Comparison of ENCODE assay signal across 33 cellular contexts in genomic region chr1:151704246-151704645, GRCh38. TPM values are rescaled to one million over a fixed set of nuclear protein-coding genes. Genes with fewer than 3 reads are reported as not detected.
"Had no signal": no experiment of that assay in that cellular context is flagged by ENCODE, and none has a peak within 500 bp of the region (broad histone marks: within the 10 kb centered on the region; RNA-seq: fewer than 3 reads in every experiment).

No MANE protein-coding gene starts in this region.

- H3K27ac Mint-ChIP-seq: activated CD4-positive, alpha-beta T cell treated with anti-CD3 and anti-CD28 coated beads for 36 hours; activated CD8-positive, alpha-beta T cell treated with anti-CD3 and anti-CD28 coated beads, Interleukin-2, amount 10 ng/mL, durations not matched to agents 7 days and 5 days; activated naive CD4-positive, alpha-beta T cell treated with anti-CD3 and anti-CD28 coated beads, Interleukin-2, amount 50 U/mL, for 72 hours; activated T-cell treated with anti-CD3 and anti-CD28 coated beads, Interleukin-2, amount 50 U/mL, for 24 hours; activated T-helper 2 cell treated with anti-CD3 and anti-CD28 coated beads, Interferon-gamma antibody, Interleukin-2, Interleukin-4, amounts not matched to agents 10 μg/mL and 5 μg/mL and 100 μg/mL, durations not matched to agents 14 hours and 24 hours and 36 hours had no signal

- H3K9me3 ChIP-seq: adrenal gland, MG63 had no signal

- H3K4me3 ChIP-seq: adrenal gland, K562, MG63, PC-9 had no signal

- ATAC-seq: activated CD4-positive, alpha-beta T cell treated with anti-CD3 and anti-CD28 coated beads for 36 hours; activated CD8-positive, alpha-beta T cell treated with anti-CD3 and anti-CD28 coated beads, Interleukin-2, amount 10 ng/mL, durations not matched to agents 7 days and 5 days; activated naive CD4-positive, alpha-beta T cell treated with anti-CD3 and anti-CD28 coated beads, Interleukin-2, amount 50 U/mL, for 72 hours; K562 had no signal

- H3K27me3 Mint-ChIP-seq: activated CD4-positive, alpha-beta T cell treated with anti-CD3 and anti-CD28 coated beads for 36 hours; activated CD4-positive, alpha-beta T cell treated with anti-CD3 and anti-CD28 coated beads, Interleukin-2, amount 10 ng/mL, durations not matched to agents 7 days and 5 days; activated T-cell treated with anti-CD3 and anti-CD28 coated beads, Interleukin-2, amount 50 U/mL, for 24 hours; central memory CD8-positive, alpha-beta T cell had no signal

- H3K4me1 Mint-ChIP-seq: central memory CD8-positive, alpha-beta T cell had no signal

- H3K27ac ChIP-seq: adrenal gland, brain microvascular endothelial cell, PC-9, RWPE1 had no signal

- H3K4me3 Mint-ChIP-seq: activated CD4-positive, alpha-beta T cell treated with anti-CD3 and anti-CD28 coated beads for 36 hours; activated CD4-positive, alpha-beta T cell treated with anti-CD3 and anti-CD28 coated beads, Interleukin-2, amount 10 ng/mL, durations not matched to agents 7 days and 5 days; activated CD8-positive, alpha-beta T cell treated with anti-CD3 and anti-CD28 coated beads, Interleukin-2, amount 10 ng/mL, durations not matched to agents 7 days and 5 days; activated naive CD4-positive, alpha-beta T cell treated with anti-CD3 and anti-CD28 coated beads for 36 hours; activated T-cell treated with anti-CD3 and anti-CD28 coated beads, Interleukin-2, amount 50 U/mL, for 24 hours; central memory CD8-positive, alpha-beta T cell had no signal

- DNase-seq: activated CD4-positive, alpha-beta T cell treated with anti-CD3 and anti-CD28 coated beads for 36 hours; activated CD4-positive, alpha-beta T cell treated with anti-CD3 and anti-CD28 coated beads, Interleukin-2, amount 10 ng/mL, durations not matched to agents 7 days and 5 days; activated CD4-positive, alpha-beta T cell treated with anti-CD3 and anti-CD28 coated beads, Interleukin-2, amount 50 U/mL, for 48 hours; activated CD8-positive, alpha-beta T cell treated with anti-CD3 and anti-CD28 coated beads, Interleukin-2, amount 10 ng/mL, durations not matched to agents 7 days and 5 days; activated gamma-delta T cell treated with Interleukin-2 at 50 U/mL for 16 hours; activated naive CD4-positive, alpha-beta T cell treated with anti-CD3 and anti-CD28 coated beads for 36 hours; activated T-cell treated with anti-CD3 and anti-CD28 coated beads, Interleukin-2, amount 50 U/mL, for 24 hours; adrenal gland; brain microvascular endothelial cell; MG63; MV-4-11; NCI-H1092 treated with DMSO at 0.1 percent for 48 hours; NCI-H1417; NCI-H146; NCI-H187; NCI-H2029 treated with DMSO at 0.1 percent for 48 hours; NCI-H2107; NCI-H2171; NCI-H510A; NCI-H526; NCI-H748 treated with DMSO at 0.1 percent for 48 hours; NK-92 treated with Interleukin-12 subunit alpha and Interleukin-12 subunit beta, amount 100 ng/mL, for 24 hours; PC-9; Right ventricle myocardium superior; T1000 had no signal

- H3K27me3 ChIP-seq: adrenal gland, brain microvascular endothelial cell, MG63 had no signal

- H3K9me3 Mint-ChIP-seq: activated CD4-positive, alpha-beta T cell treated with anti-CD3 and anti-CD28 coated beads, Interleukin-2, amount 10 ng/mL, durations not matched to agents 7 days and 5 days; activated naive CD4-positive, alpha-beta T cell treated with anti-CD3 and anti-CD28 coated beads for 36 hours; activated naive CD4-positive, alpha-beta T cell treated with anti-CD3 and anti-CD28 coated beads, Interleukin-2, amount 50 U/mL, for 72 hours; activated T-cell treated with anti-CD3 and anti-CD28 coated beads, Interleukin-2, amount 50 U/mL, for 24 hours; activated T-helper 2 cell treated with anti-CD3 and anti-CD28 coated beads, Interferon-gamma antibody, Interleukin-2, Interleukin-4, amounts not matched to agents 10 μg/mL and 5 μg/mL and 100 μg/mL, durations not matched to agents 14 hours and 24 hours and 36 hours; central memory CD8-positive, alpha-beta T cell had no signal

RNA-seq across cellular contexts. Expression of gene CELF3, which starts 12.4 kb away (rescaled TPM):
- total RNA-seq: activated CD4-positive, alpha-beta T cell treated with anti-CD3 and anti-CD28 coated beads for 36 hours; activated CD4-positive, alpha-beta T cell treated with anti-CD3 and anti-CD28 coated beads, Interleukin-2, amount 10 ng/mL, durations not matched to agents 7 days and 5 days; activated CD8-positive, alpha-beta T cell treated with anti-CD3 and anti-CD28 coated beads, Interleukin-2, amount 10 ng/mL, durations not matched to agents 7 days and 5 days; activated naive CD4-positive, alpha-beta T cell treated with anti-CD3 and anti-CD28 coated beads for 36 hours; activated naive CD4-positive, alpha-beta T cell treated with anti-CD3 and anti-CD28 coated beads, Interleukin-2, amount 50 U/mL, for 72 hours; activated T-helper 2 cell treated with anti-CD3 and anti-CD28 coated beads, Interferon-gamma antibody, Interleukin-2, Interleukin-4, amounts not matched to agents 10 μg/mL and 5 μg/mL and 100 μg/mL, durations not matched to agents 14 hours and 24 hours and 36 hours; K562; OCI-LY7; PC-9; Right ventricle myocardium superior; T-helper 1 cell treated with Interleukin-12 subunit alpha and Interleukin-12 subunit beta and Interleukin-4 antibody, amounts not matched to agents 30 ng/mL and 1 ng/mL, for 36 hours; T-helper 2 cell treated with Interferon-gamma antibody and Interleukin-4, amounts not matched to agents 100 ng/mL and 5 ng/mL, for 36 hours had no signal

RNA-seq across cellular contexts. Expression of gene RIIAD1, which starts 17.1 kb away (rescaled TPM):
- total RNA-seq: activated CD4-positive, alpha-beta T cell treated with anti-CD3 and anti-CD28 coated beads for 36 hours; activated CD4-positive, alpha-beta T cell treated with anti-CD3 and anti-CD28 coated beads, Interleukin-2, amount 10 ng/mL, durations not matched to agents 7 days and 5 days; activated CD8-positive, alpha-beta T cell treated with anti-CD3 and anti-CD28 coated beads, Interleukin-2, amount 10 ng/mL, durations not matched to agents 7 days and 5 days; activated naive CD4-positive, alpha-beta T cell treated with anti-CD3 and anti-CD28 coated beads for 36 hours; activated naive CD4-positive, alpha-beta T cell treated with anti-CD3 and anti-CD28 coated beads, Interleukin-2, amount 50 U/mL, for 72 hours; activated T-helper 2 cell treated with anti-CD3 and anti-CD28 coated beads, Interferon-gamma antibody, Interleukin-2, Interleukin-4, amounts not matched to agents 10 μg/mL and 5 μg/mL and 100 μg/mL, durations not matched to agents 14 hours and 24 hours and 36 hours; K562; OCI-LY7; PC-9; T-helper 1 cell treated with Interleukin-12 subunit alpha and Interleukin-12 subunit beta and Interleukin-4 antibody, amounts not matched to agents 30 ng/mL and 1 ng/mL, for 36 hours; T-helper 2 cell treated with Interferon-gamma antibody and Interleukin-4, amounts not matched to agents 100 ng/mL and 5 ng/mL, for 36 hours had no signal
